ENCODE assay signal across 8 cellular contexts in the genomic region with DNA sequence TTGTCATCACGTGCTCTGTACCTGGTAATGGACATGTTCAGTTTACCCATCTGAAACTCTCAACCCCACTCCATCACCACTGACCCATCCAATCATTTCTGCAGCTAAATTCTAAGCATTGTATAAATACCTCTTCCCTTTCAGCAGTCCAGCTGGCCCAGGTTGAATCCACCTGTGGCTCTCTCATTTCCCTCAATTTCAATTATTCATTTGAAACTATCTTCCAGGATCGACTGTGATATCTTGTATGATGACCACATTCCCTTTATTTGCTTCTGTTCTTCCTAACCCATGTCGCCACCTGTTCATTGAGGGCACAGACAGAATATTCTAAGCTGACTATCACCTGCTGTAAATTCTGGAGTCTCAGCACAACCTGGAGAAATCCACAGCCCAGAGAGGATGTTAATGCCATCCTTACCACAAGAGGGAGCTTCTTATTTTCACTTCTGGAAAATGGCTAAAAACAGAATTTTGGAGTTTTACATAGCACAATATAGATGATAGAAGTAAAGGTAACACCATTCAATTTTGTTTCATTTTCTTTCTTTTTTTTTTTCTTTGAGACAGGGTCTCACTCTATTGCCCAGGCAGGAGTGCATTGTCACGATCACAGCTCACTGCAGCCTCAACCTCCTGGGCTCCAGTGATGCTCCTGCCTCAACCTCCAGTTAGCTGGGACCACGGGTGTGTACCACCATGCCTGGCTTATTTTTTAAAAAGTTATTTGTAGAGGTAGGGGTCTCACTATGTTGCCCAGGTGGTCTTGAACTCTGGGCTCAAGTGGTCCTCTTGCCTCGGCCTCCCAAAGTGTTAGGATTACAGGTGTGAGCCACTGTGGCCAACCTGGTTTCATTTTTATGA. TPM values are rescaled to one million over a fixed set of nuclear protein-coding genes. Genes with fewer than 3 reads are reported as not detected.
DNase-seq lines count a peak whose midpoint lies in the region; FAIRE-seq and TF ChIP-seq lines count a peak whose summit lies in the region.

No MANE protein-coding gene starts in this region.

- intact Hi-C loops in vagina (cut with DNase I), result no loop called here

- H3K27me3 ChIP-seq in vagina, result no peaks in the 10 kb centered on the region

- no peaks in the 10 kb centered on the region for H3K4me1 ChIP-seq in vagina

- TF ChIP-seq POLR2A in vagina (IDR thresholded peaks at IDR 0.05), result no peak

- peak; percentile 61 for TF ChIP-seq CTCF in WI38 (IDR thresholded peaks at IDR 0.05; ENCODE audit: low read depth, low read length)
- peak; percentile 24 to 34 (median 31) for TF ChIP-seq CTCF in vagina (IDR thresholded peaks at IDR 0.05)

- FAIRE-seq in islet of Langerhans (lab: Jason Lieb, UNC), result peak; percentile 98

- H3K9me3 ChIP-seq in vagina, result no peaks in the 10 kb centered on the region

- DNase-seq in NCI-H2081 (lab: John Stamatoyannopoulos, UW), result peak; percentile 10 to 18
- DNase-seq in NCI-H2081 treated with DMSO at 0.1 percent for 48 hours (lab: John Stamatoyannopoulos, UW), result no peak
- DNase-seq in LoVo (ENCODE audit: low spot score), result peak; percentile 64
- no peak for DNase-seq in vagina (ENCODE audit: extremely low spot score in 2 of 2)
- DNase-seq in epidermal melanocyte (ENCODE audit: insufficient read length, low spot score), result no peak
- no peak for DNase-seq in anterior cingulate cortex (lab: John Stamatoyannopoulos, UW)

- H3K36me3 ChIP-seq in vagina, result no peaks in the 10 kb centered on the region

- H3K4me3 ChIP-seq in WI38 (ENCODE audit: low read depth, low read length), result no peak overlapping the region
- no peak overlapping the region for H3K4me3 ChIP-seq in vagina

- H3K27ac ChIP-seq in vagina, result no peak overlapping the region

RNA-seq across cellular contexts. Expression of a gene that starts 38.6 kb away (rescaled TPM):
- total RNA-seq in vagina, result 14.2 TPM

Comparison
In these comparisons a context has a peak if more than half of its experiments do, and no peak if none do; other contexts are left out.
1. DNase-seq: peak in NCI-H2081 (2 of 2) and LoVo (single experiment); none in NCI-H2081 treated with DMSO at 0.1 percent for 48 hours (single experiment), vagina (0 of 2), epidermal melanocyte (single experiment) and anterior cingulate cortex (0 of 58).